In the genomic region with DNA sequence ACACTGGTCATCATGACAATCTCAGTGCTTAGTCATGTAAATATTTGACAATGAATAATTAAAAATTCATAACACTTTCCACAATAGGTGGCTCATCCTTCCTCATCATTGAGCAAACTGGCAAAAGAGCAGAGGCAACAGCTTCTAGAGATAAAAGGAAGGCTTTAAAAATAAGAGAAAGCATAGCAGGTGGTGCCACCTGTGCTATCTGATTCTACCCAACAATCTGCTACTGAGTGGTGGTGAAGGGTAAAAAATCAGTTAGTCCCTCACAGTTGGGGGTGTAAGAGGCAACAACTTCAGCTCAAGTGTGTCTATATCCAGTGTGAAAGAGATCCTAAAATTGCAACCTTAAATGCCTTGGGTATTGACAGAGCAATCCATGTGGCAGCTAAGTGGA, we compare ENCODE assay signal across 17 cellular contexts.
A peak's percentile ranks its signal among the peaks of the same experiment; 100 is the strongest.
DNase-seq lines count a peak whose midpoint lies in the region; ATAC-seq and TF ChIP-seq lines count a peak whose summit lies in the region.
"Had no signal": no experiment of that assay in that cellular context is flagged by ENCODE, and none has a peak within 500 bp of the region (broad histone marks: within the 10 kb centered on the region; RNA-seq: fewer than 3 reads in every experiment).

No MANE protein-coding gene starts in this region.

- no peaks in the 10 kb centered on the region for H3K36me3 ChIP-seq in SJCRH30
- no peaks in the 10 kb centered on the region for H3K36me3 ChIP-seq in PC-3 (ENCODE audit: low read depth, low read length)

- no peaks in the 10 kb centered on the region for H3K27me3 ChIP-seq in SJCRH30
- no peaks in the 10 kb centered on the region for H3K27me3 ChIP-seq in PC-3 (ENCODE audit: low read length)

- ATAC-seq in PC-3 (no peak), HG02678 (IDR thresholded peaks at IDR 0.05; ENCODE audit: unreplicated experiment) (no peak)
- ATAC-seq: GM12878, GM23338, T-helper 17 cell had no signal

- H3K9ac ChIP-seq in PC-3 (ENCODE audit: low read length): no peak overlapping the region

- no peaks in the 10 kb centered on the region; the same call in 1 of the 2 replicates for H3K9me3 ChIP-seq in SJCRH30 (replicated peaks)
- H3K9me3 ChIP-seq in PC-3 (ENCODE audit: low read length): no peaks in the 10 kb centered on the region
- H3K9me3 ChIP-seq: Caco-2 had no signal

- CTCF ChIA-PET in PC-3 (lab: Charles Lee): no interaction called here

- no peak for TF ChIP-seq CTCF in PC-3 (conservative IDR thresholded peaks at IDR 0.05; ENCODE audit: low read depth, low read length)

- no peaks in the 10 kb centered on the region for H3K9me2 ChIP-seq in PC-3 (replicated peaks; ENCODE audit: low read length)

- POLR2A ChIA-PET in PC-3 (lab: Charles Lee; ENCODE audit: unreplicated experiment): no interaction called here

- intact Hi-C loops in PC-3 (cut with micrococcal nuclease): no loop called here

- H3F3A ChIP-seq in PC-3 (ENCODE audit: low read length, unreplicated experiment): no peaks in the 10 kb centered on the region

- H3K79me2 ChIP-seq in PC-3 (ENCODE audit: low read length): no peaks in the 10 kb centered on the region

- no peak overlapping the region for H2AFZ ChIP-seq in PC-3 (ENCODE audit: low read length)
- H2AFZ ChIP-seq: GM23338 had no signal

- H4K20me1 ChIP-seq in PC-3 (ENCODE audit: low read length): no peaks in the 10 kb centered on the region

- no peak overlapping the region for H3K4me2 ChIP-seq in PC-3 (ENCODE audit: low read length)
- H3K4me2 ChIP-seq: GM23338 had no signal

- H3K27ac ChIP-seq in SJCRH30 (no peak overlapping the region), PC-3 (ENCODE audit: low read length) (no peak overlapping the region)

- no peaks in the 10 kb centered on the region for H3K4me1 ChIP-seq in SJCRH30
- H3K4me1 ChIP-seq in PC-3 (ENCODE audit: insufficient read depth, low read length): no peaks in the 10 kb centered on the region
- H3K4me1 ChIP-seq: Caco-2 had no signal

- BruUV-seq in PC-3 (replicated peaks; lab: Mats Ljungman, UMichigan): no TSS peak

- peak; percentile 49 for DNase-seq in NCI-H2029 treated with DMSO at 0.1 percent for 48 hours (lab: John Stamatoyannopoulos, UW)
- no peak for DNase-seq in NCI-H2029 (lab: John Stamatoyannopoulos, UW)
- peak; percentile 13 for DNase-seq in NCI-H2107 (lab: John Stamatoyannopoulos, UW)
- peak; percentile 14 for DNase-seq in NCI-H69 (lab: John Stamatoyannopoulos, UW)
- DNase-seq in SJCRH30: no peak
- DNase-seq in activated T-cell treated with anti-CD3 and anti-CD28 coated beads, Interleukin-2, amount 50 U/mL, for 1 hour: no peak
- no peak for DNase-seq in PC-3
- DNase-seq: 8988T, Caco-2, HCEC 1CT, NCI-H1105 treated with DMSO at 0.1 percent for 48 hours, NCI-H1930, NCI-H446, T-helper 17 cell had no signal

- H3K4me3 ChIP-seq in SJCRH30 (no peak overlapping the region), PC-3 (ENCODE audit: low read length) (no peak overlapping the region)
- H3K4me3 ChIP-seq: GM12878, GM23338 had no signal

Comparison
In these comparisons a context has a peak if more than half of its experiments do, and no peak if none do; other contexts are left out.
1. DNase-seq: peak in NCI-H2029 treated with DMSO at 0.1 percent for 48 hours (single experiment), NCI-H2107 (single experiment) and NCI-H69 (single experiment); none in NCI-H2029 (single experiment), SJCRH30 (0 of 2), activated T-cell treated with anti-CD3 and anti-CD28 coated beads, Interleukin-2, amount 50 U/mL, for 1 hour (single experiment) and PC-3 (single experiment).